In the genomic region with DNA sequence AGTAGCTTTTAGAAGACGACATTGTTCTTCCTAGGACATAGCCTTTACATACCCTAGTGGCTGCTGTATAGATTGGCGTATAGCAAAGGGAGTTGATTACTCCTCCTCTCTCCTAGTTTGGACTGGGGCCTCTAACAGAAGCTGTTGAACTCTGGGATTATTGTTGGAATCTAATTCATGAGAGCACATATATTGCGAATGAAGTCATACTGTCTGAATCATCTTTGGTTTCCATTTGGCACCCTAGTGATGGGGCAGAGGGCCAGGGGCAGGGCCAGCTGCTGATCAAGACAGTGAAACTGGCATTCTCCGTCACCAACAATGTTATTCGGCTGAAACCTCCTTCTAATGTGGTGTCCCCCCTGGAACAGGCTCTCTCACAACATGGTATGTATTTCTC, we compare ENCODE assay signal across 12 cellular contexts. TPM values are rescaled to one million over a fixed set of nuclear protein-coding genes. Genes with fewer than 3 reads are reported as not detected.
DNase-seq lines count a peak whose midpoint lies in the region; ATAC-seq and TF ChIP-seq lines count a peak whose summit lies in the region.
"Had no signal": no experiment of that assay in that cellular context is flagged by ENCODE, and none has a peak within 500 bp of the region (broad histone marks: within the 10 kb centered on the region; RNA-seq: fewer than 3 reads in every experiment).

No MANE protein-coding gene starts in this region.

- no peaks in the 10 kb centered on the region for H3K27me3 Mint-ChIP-seq in activated CD8-positive, alpha-beta memory T cell treated with anti-CD3 and anti-CD28 coated beads, Interleukin-2, amount 10 ng/mL, durations not matched to agents 7 days and 5 days
- H3K27me3 Mint-ChIP-seq: natural killer cell treated with Interleukin-12 subunit alpha and Interleukin-12 subunit beta and Interleukin-15 and Interleukin-18, amount 100 ng/mL, for 72 hours had no signal

- peaks cover 1% of the 10 kb centered on the region for H3K4me1 Mint-ChIP-seq in activated CD8-positive, alpha-beta memory T cell treated with anti-CD3 and anti-CD28 coated beads, Interleukin-2, amount 10 ng/mL, durations not matched to agents 7 days and 5 days

- H3K27ac ChIP-seq in osteoblast (ENCODE audit: low read depth, low read length): peak overlapping the region; percentile 78

- peak overlapping the region; percentile 16 for H2AFZ ChIP-seq in osteoblast (ENCODE audit: low read length)

- DNase-seq in AG04449 (ENCODE audit: low read depth, low spot score) (peak; percentile 38), M059J (ENCODE audit: low read depth) (peak; percentile 85), dermis blood vessel endothelial cell (peak; percentile 22), osteoblast (ENCODE audit: insufficient read length, low spot score, missing footprints) (peak; percentile 88), NCI-H1694 (lab: John Stamatoyannopoulos, UW) (no peak), SK-N-DZ (ENCODE audit: low spot score) (no peak)
- DNase-seq in activated CD8-positive, alpha-beta memory T cell treated with anti-CD3 and anti-CD28 coated beads, Interleukin-2, amount 10 ng/mL, durations not matched to agents 7 days and 5 days: no peak
- DNase-seq: activated CD8-positive, alpha-beta memory T cell treated with anti-CD3 and anti-CD28 coated beads for 24 hours; NCI-H82 had no signal

- TF ChIP-seq CTCF in AG04449 (IDR thresholded peaks at IDR 0.05; ENCODE audit: insufficient read depth, low read length, missing control alignments): no peak
- TF ChIP-seq CTCF in osteoblast (IDR thresholded peaks at IDR 0.05; ENCODE audit: extremely low read depth, low read depth, low read length): peak; percentile 19

- no peaks in the 10 kb centered on the region for H3K79me2 ChIP-seq in osteoblast (ENCODE audit: insufficient read depth, low read length)

- no peaks in the 10 kb centered on the region for H4K20me1 ChIP-seq in osteoblast (ENCODE audit: insufficient read depth, low read length)

- CTCF ChIA-PET in AG04449 (lab: Yijun Ruan, JAX): interaction anchor here (0.6 to 14.1 kb wide), 7 partner anchors 14 to 170 kb away, joined by 3 to 178 read pairs (median 3); a partner anchor contains a TSS
- CTCF ChIA-PET in activated CD8-positive, alpha-beta memory T cell treated with anti-CD3 and anti-CD28 coated beads, Interleukin-2, amount 10 ng/mL, durations not matched to agents 7 days and 5 days (lab: Charles Lee): no interaction called here

- no peaks in the 10 kb centered on the region for H3K27me3 ChIP-seq in osteoblast (ENCODE audit: insufficient read depth, low read length)

- POLR2A ChIA-PET in AG04449 (lab: Yijun Ruan, JAX): no interaction called here

- no peak overlapping the region for H3K27ac Mint-ChIP-seq in activated CD8-positive, alpha-beta memory T cell treated with anti-CD3 and anti-CD28 coated beads, Interleukin-2, amount 10 ng/mL, durations not matched to agents 7 days and 5 days
- H3K27ac Mint-ChIP-seq: natural killer cell treated with Interleukin-12 subunit alpha and Interleukin-12 subunit beta and Interleukin-15 and Interleukin-18, amount 100 ng/mL, for 72 hours; T-helper 1 cell treated with Interleukin-12 subunit alpha and Interleukin-12 subunit beta and Interleukin-4 antibody, amounts not matched to agents 30 μg/mL and 1 μg/mL, for 36 hours had no signal

- no peaks in the 10 kb centered on the region for H3K9me3 Mint-ChIP-seq in activated CD8-positive, alpha-beta memory T cell treated with anti-CD3 and anti-CD28 coated beads, Interleukin-2, amount 10 ng/mL, durations not matched to agents 7 days and 5 days (ENCODE audit: low read depth)
- H3K9me3 Mint-ChIP-seq: natural killer cell treated with Interleukin-12 subunit alpha and Interleukin-12 subunit beta and Interleukin-15 and Interleukin-18, amount 100 ng/mL, for 72 hours; T-helper 1 cell treated with Interleukin-12 subunit alpha and Interleukin-12 subunit beta and Interleukin-4 antibody, amounts not matched to agents 30 μg/mL and 1 μg/mL, for 36 hours had no signal

- ATAC-seq in activated CD8-positive, alpha-beta memory T cell treated with anti-CD3 and anti-CD28 coated beads, Interleukin-2, amount 10 ng/mL, durations not matched to agents 7 days and 5 days: no peak
- no peak for ATAC-seq in GM19328 (IDR thresholded peaks at IDR 0.05; ENCODE audit: unreplicated experiment)
- ATAC-seq: natural killer cell treated with Interleukin-12 subunit alpha and Interleukin-12 subunit beta and Interleukin-15 and Interleukin-18, amount 100 ng/mL, for 72 hours had no signal

- no peaks in the 10 kb centered on the region for H3K9me3 ChIP-seq in osteoblast (ENCODE audit: low read depth, low read length)

- peak overlapping the region; percentile 46 for H3K4me2 ChIP-seq in osteoblast (ENCODE audit: insufficient read depth, low read length)

- H3K4me1 ChIP-seq in osteoblast (ENCODE audit: insufficient read depth, low read length): peaks cover 15% of the 10 kb centered on the region

- H3K36me3 Mint-ChIP-seq in activated CD8-positive, alpha-beta memory T cell treated with anti-CD3 and anti-CD28 coated beads, Interleukin-2, amount 10 ng/mL, durations not matched to agents 7 days and 5 days: peaks cover 42% of the 10 kb centered on the region

- H3K4me3 ChIP-seq in AG04449 (ENCODE audit: low read depth, low read length) (no peak overlapping the region), osteoblast (ENCODE audit: insufficient read depth, low read length) (peak overlapping the region; percentile 7)

- H3K36me3 ChIP-seq in osteoblast (ENCODE audit: insufficient read depth, low read length): peaks cover 70% of the 10 kb centered on the region

- H3K4me3 Mint-ChIP-seq in activated CD8-positive, alpha-beta memory T cell treated with anti-CD3 and anti-CD28 coated beads, Interleukin-2, amount 10 ng/mL, durations not matched to agents 7 days and 5 days: no peak overlapping the region
- H3K4me3 Mint-ChIP-seq: natural killer cell treated with Interleukin-12 subunit alpha and Interleukin-12 subunit beta and Interleukin-15 and Interleukin-18, amount 100 ng/mL, for 72 hours; T-helper 1 cell treated with Interleukin-12 subunit alpha and Interleukin-12 subunit beta and Interleukin-4 antibody, amounts not matched to agents 30 μg/mL and 1 μg/mL, for 36 hours had no signal

RNA-seq across cellular contexts. Expression of a gene that starts 40.3 kb away (rescaled TPM):
- total RNA-seq in M059J (2014; rRNA removed; shearing (Covaris generic)): 67.6 and 77.6 TPM in 2 replicates
- total RNA-seq in dermis blood vessel endothelial cell: 45.6 and 94.3 TPM in 2 replicates
- 28.9 and 30.0 TPM in 2 replicates for total RNA-seq in osteoblast
- polyA plus RNA-seq in SK-N-DZ (2014; cell fraction: cytosol; rRNA removed): 48.6 and 61.0 TPM in 2 replicates
- 70.0 and 146 TPM in 2 replicates for polyA plus RNA-seq in SK-N-DZ (2014; cell fraction: nucleus; rRNA removed)
- 100 to 1,000 TPM in 1 of 2 experiments, 10 to 100 TPM in 1; 88.0 to 108 TPM for total RNA-seq in activated CD8-positive, alpha-beta memory T cell treated with anti-CD3 and anti-CD28 coated beads, Interleukin-2, amount 10 ng/mL, durations not matched to agents 7 days and 5 days

RNA-seq across cellular contexts. Expression of a gene that starts 40.3 kb away (rescaled TPM):
- 18.1 and 28.8 TPM in 2 replicates for total RNA-seq in M059J (2014; rRNA removed; shearing (Covaris generic))
- 60.2 and 70.1 TPM in 2 replicates for total RNA-seq in dermis blood vessel endothelial cell
- total RNA-seq in osteoblast: 37.3 and 38.6 TPM in 2 replicates
- 92.3 and 111 TPM in 2 replicates for polyA plus RNA-seq in SK-N-DZ (2014; cell fraction: cytosol; rRNA removed)
- polyA plus RNA-seq in SK-N-DZ (2014; cell fraction: nucleus; rRNA removed): 585 and 610 TPM in 2 replicates
- total RNA-seq in activated CD8-positive, alpha-beta memory T cell treated with anti-CD3 and anti-CD28 coated beads, Interleukin-2, amount 10 ng/mL, durations not matched to agents 7 days and 5 days: 10 to 100 TPM; 76.8 to 93.4 TPM

RNA-seq across cellular contexts. Expression of a gene that starts 40.4 kb away (rescaled TPM):
- 23.9 and 29.8 TPM in 2 replicates for total RNA-seq in M059J (2014; rRNA removed; shearing (Covaris generic))
- 38.4 and 45.6 TPM in 2 replicates for total RNA-seq in dermis blood vessel endothelial cell
- 28.6 and 29.5 TPM in 2 replicates for total RNA-seq in osteoblast
- 12.6 and 15.4 TPM in 2 replicates for polyA plus RNA-seq in SK-N-DZ (2014; cell fraction: cytosol; rRNA removed)
- polyA plus RNA-seq in SK-N-DZ (2014; cell fraction: nucleus; rRNA removed): 4.0 and 6.7 TPM in 2 replicates
- total RNA-seq in activated CD8-positive, alpha-beta memory T cell treated with anti-CD3 and anti-CD28 coated beads, Interleukin-2, amount 10 ng/mL, durations not matched to agents 7 days and 5 days: 10 to 100 TPM in 1 of 2 experiments, 1 to 10 TPM in 1; 7.7 to 11.1 TPM

RNA-seq across cellular contexts. Expression of a gene that starts 48.6 kb away (rescaled TPM):
- total RNA-seq in M059J (2014; rRNA removed; shearing (Covaris generic)): 19.5 and 23.3 TPM in 2 replicates
- total RNA-seq in dermis blood vessel endothelial cell (34.4 and 39.5 TPM in 2 replicates), osteoblast (21.2 and 22.4 TPM in 2 replicates)
- 23.2 and 35.4 TPM in 2 replicates for polyA plus RNA-seq in SK-N-DZ (2014; cell fraction: cytosol; rRNA removed)
- polyA plus RNA-seq in SK-N-DZ (2014; cell fraction: nucleus; rRNA removed): 214 and 304 TPM in 2 replicates
- 10 to 100 TPM; 39.3 to 51.3 TPM for total RNA-seq in activated CD8-positive, alpha-beta memory T cell treated with anti-CD3 and anti-CD28 coated beads, Interleukin-2, amount 10 ng/mL, durations not matched to agents 7 days and 5 days

Comparison
In these comparisons a context has a peak if more than half of its experiments do, and no peak if none do; other contexts are left out.
1. DNase-seq: peak in AG04449 (single experiment), M059J (single experiment), dermis blood vessel endothelial cell (single experiment) and osteoblast (single experiment); none in NCI-H1694 (single experiment), SK-N-DZ (single experiment) and activated CD8-positive, alpha-beta memory T cell treated with anti-CD3 and anti-CD28 coated beads, Interleukin-2, amount 10 ng/mL, durations not matched to agents 7 days and 5 days (single experiment).